21 cellular contexts compared by ENCODE assay signal in the genomic region with DNA sequence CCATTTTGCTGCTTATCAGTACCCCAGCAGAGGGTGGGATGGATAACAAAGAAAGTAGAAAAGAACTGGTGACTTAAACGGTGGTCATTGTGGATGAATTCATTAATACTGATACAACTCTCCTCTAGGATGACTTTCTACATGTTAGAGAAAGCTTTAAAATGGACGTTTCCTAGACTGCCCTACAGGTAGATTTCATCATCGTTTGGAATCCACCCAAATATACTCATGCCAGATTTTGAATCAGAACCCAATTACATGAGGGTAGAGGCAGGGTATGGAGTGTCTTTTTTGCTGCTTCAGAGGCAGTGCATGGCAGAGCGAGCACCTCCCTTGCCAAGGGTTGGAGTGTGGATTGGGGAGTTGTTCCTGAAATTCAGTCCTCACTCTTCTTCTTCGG. TPM values are rescaled to one million over a fixed set of nuclear protein-coding genes. Genes with fewer than 3 reads are reported as not detected.
DNase-seq lines count a peak whose midpoint lies in the region; ATAC-seq, FAIRE-seq and TF ChIP-seq lines count a peak whose summit lies in the region.
"Had no signal": no experiment of that assay in that cellular context is flagged by ENCODE, and none has a peak within 500 bp of the region (broad histone marks: within the 10 kb centered on the region; RNA-seq: fewer than 3 reads in every experiment).

No MANE protein-coding gene starts in this region.

- H3K4me3 ChIP-seq in GM23338 (no peak overlapping the region), K562 (no peak overlapping the region), epithelial cell of esophagus (ENCODE audit: low read length) (no peak overlapping the region), lower leg skin (ENCODE audit: low read depth, poor library complexity, severe bottlenecking) (no peak overlapping the region)
- H3K4me3 ChIP-seq: BLaER1 treated with 17β-estradiol and CSF1 and Interleukin-3, amounts not matched to agents 10 nM and 100 nM; GM23248 had no signal

- H3K27me3 ChIP-seq in GM23338 (ENCODE audit: insufficient read depth) (no peaks in the 10 kb centered on the region), K562 (ENCODE audit: control insufficient read depth in 2 of 2, insufficient read depth in 2 of 2, low read length in 2 of 2) (no peaks in the 10 kb centered on the region; a peak in 1 of 5 replicates)

- ATAC-seq in GM23338 (no peak), K562 (no peak), GM19463 (IDR thresholded peaks at IDR 0.05; ENCODE audit: unreplicated experiment) (no peak)
- ATAC-seq: CD8-positive, alpha-beta T cell had no signal

- DNase-seq in GM23338 (ENCODE audit: low spot score) (no peak), OCI-M1 (lab: John Stamatoyannopoulos, UW) (peak; percentile 6), K562 (ENCODE audit: extremely low read depth in 1 of 4, low spot score in 3 of 4) (no peak), epithelial cell of esophagus (ENCODE audit: low read depth) (peak; percentile 75), lower leg skin (ENCODE audit: low spot score in 2 of 2) (no peak)
- DNase-seq in activated naive CD4-positive, alpha-beta T cell treated with anti-CD3 and anti-CD28 coated beads for 36 hours, result no peak
- DNase-seq: CD8-positive, alpha-beta T cell; COR-L47; DMS153; DMS79; GDM1; GM23248; HCEC 1CT; HFFc6 had no signal

- H3K27ac Mint-ChIP-seq in GM23338, result no peak overlapping the region
- no peak overlapping the region for H3K27ac Mint-ChIP-seq in activated naive CD4-positive, alpha-beta T cell treated with anti-CD3 and anti-CD28 coated beads for 36 hours
- H3K27ac Mint-ChIP-seq: B cell; CD8-positive, alpha-beta T cell; HFFc6 had no signal

- H3K27ac ChIP-seq in GM23338 (ENCODE audit: low read depth), result no peak overlapping the region
- no peak overlapping the region for H3K27ac ChIP-seq in K562 (ENCODE audit: extremely low read depth, low read depth, low read length)
- H3K27ac ChIP-seq: BLaER1 treated with 17β-estradiol and CSF1 and Interleukin-3, amounts not matched to agents 10 nM and 100 nM; GM23248; HL-60 had no signal

- POLR2A ChIA-PET in K562 (lab: Yijun Ruan, JAX), result interaction anchor here (1.0 kb wide), 1 partner anchor 12 kb away, joined by 3 read pairs; no protein-coding TSS in a partner anchor

- in situ Hi-C loops in K562 (cut with MboI), result no loop called here

- intact Hi-C loops in K562 (cut with micrococcal nuclease), result no loop called here
- intact Hi-C loops in activated naive CD4-positive, alpha-beta T cell treated with anti-CD3 and anti-CD28 coated beads for 36 hours (cut with micrococcal nuclease), result no loop called here
- intact Hi-C loops in lower leg skin (cut with DNase I; ENCODE audit: low total_unique reads), result no loop called here

- H3K27me3 Mint-ChIP-seq in GM23338 (ENCODE audit: insufficient read depth, low read depth, poor library complexity), result no peaks in the 10 kb centered on the region
- H3K27me3 Mint-ChIP-seq in activated naive CD4-positive, alpha-beta T cell treated with anti-CD3 and anti-CD28 coated beads for 36 hours (ENCODE audit: low read depth), result peaks cover 6% of the 10 kb centered on the region

- no peaks in the 10 kb centered on the region for H3K4me1 ChIP-seq in GM23338 (ENCODE audit: insufficient read depth)
- peaks cover 0 to 3% of the 10 kb centered on the region in 2 experiments; a peak in 1 of 5 replicates for H3K4me1 ChIP-seq in K562 (replicated peaks in 1 of 2; ENCODE audit: control insufficient read depth in 2 of 2, insufficient read depth in 2 of 2, low read length in 2 of 2)
- H3K4me1 ChIP-seq: BLaER1 treated with 17β-estradiol and CSF1 and Interleukin-3, amounts not matched to agents 10 nM and 100 nM had no signal

- H3K9me3 ChIP-seq in K562 (replicated peaks; ENCODE audit: control insufficient read depth, insufficient read depth, low read depth, low read length), result no peaks in the 10 kb centered on the region

- H3K4me2 ChIP-seq in GM23338 (no peak overlapping the region), K562 (ENCODE audit: insufficient read depth, low read length) (no peak overlapping the region)
- H3K4me2 ChIP-seq: BLaER1 treated with 17β-estradiol and CSF1 and Interleukin-3, amounts not matched to agents 10 nM and 100 nM had no signal

- no peaks in the 10 kb centered on the region for H3K4me1 Mint-ChIP-seq in GM23338
- H3K4me1 Mint-ChIP-seq in activated naive CD4-positive, alpha-beta T cell treated with anti-CD3 and anti-CD28 coated beads for 36 hours (ENCODE audit: low read depth), result no peaks in the 10 kb centered on the region
- H3K4me1 Mint-ChIP-seq: B cell had no signal

- no peaks in the 10 kb centered on the region for H3K9me2 ChIP-seq in GM23338 (ENCODE audit: insufficient read depth)

- no peak overlapping the region for H3K4me3 Mint-ChIP-seq in GM23338
- H3K4me3 Mint-ChIP-seq in activated naive CD4-positive, alpha-beta T cell treated with anti-CD3 and anti-CD28 coated beads for 36 hours, result no peak overlapping the region
- H3K4me3 Mint-ChIP-seq: B cell; CD8-positive, alpha-beta T cell; HFFc6 had no signal

- no peaks in the 10 kb centered on the region for H3K9me1 ChIP-seq in K562 (ENCODE audit: control insufficient read depth, insufficient read depth, low read length)

- BruUV-seq in K562 (replicated peaks; lab: Mats Ljungman, UMichigan), result no TSS peak

- no peak overlapping the region for H3K9ac ChIP-seq in K562 (ENCODE audit: insufficient read depth in 1 of 2, low read depth in 2 of 2, low read length in 2 of 2)
- H3K9ac ChIP-seq: BLaER1 treated with 17β-estradiol and CSF1 and Interleukin-3, amounts not matched to agents 10 nM and 100 nM; GM23248 had no signal

- WGBS in K562 (ENCODE audit: insufficient coverage, low coverage, missing lambda C conversion rate), result 42% methylated on average over 5 of the region's 5 CpGs
- WGBS in lower leg skin, 2 donors, result 62% methylated on average over 5 of the region's 5 CpGs

- H3K36me3 ChIP-seq in GM23338 (ENCODE audit: insufficient read depth), result no peaks in the 10 kb centered on the region
- H3K36me3 ChIP-seq in K562 (ENCODE audit: control insufficient read depth, insufficient read depth, low read length), result no peaks in the 10 kb centered on the region
- H3K36me3 ChIP-seq: BLaER1 treated with 17β-estradiol and CSF1 and Interleukin-3, amounts not matched to agents 10 nM and 100 nM had no signal

- no peaks in the 10 kb centered on the region; the same call in 2 of the 3 replicates for H3K9me3 Mint-ChIP-seq in GM23338
- H3K9me3 Mint-ChIP-seq in activated naive CD4-positive, alpha-beta T cell treated with anti-CD3 and anti-CD28 coated beads for 36 hours, result no peaks in the 10 kb centered on the region
- H3K9me3 Mint-ChIP-seq: CD8-positive, alpha-beta T cell had no signal

- no peak for TF ChIP-seq POLR2A in K562 (conservative IDR thresholded peaks at IDR 0.05)
- no peak for TF ChIP-seq POLR2A in lower leg skin (IDR thresholded peaks at IDR 0.05)

- H4K20me1 ChIP-seq in GM23338 (replicated peaks; ENCODE audit: insufficient read depth) (no peaks in the 10 kb centered on the region), K562 (replicated peaks; ENCODE audit: control insufficient read depth, insufficient read depth, low read length) (no peaks in the 10 kb centered on the region)
- H4K20me1 ChIP-seq: BLaER1 treated with 17β-estradiol and CSF1 and Interleukin-3, amounts not matched to agents 10 nM and 100 nM had no signal

- no peak for TF ChIP-seq EP300 in K562 (IDR thresholded peaks at IDR 0.05; ENCODE audit: low read length)

- no peak for FAIRE-seq in K562 (lab: Jason Lieb, UNC)
- FAIRE-seq: GM12892, GM18507, H54 had no signal

- CTCF ChIA-PET in K562 (lab: Yijun Ruan, JAX; ENCODE audit: low intra/inter-chr PET ratio), result no interaction called here
- CTCF ChIA-PET in activated naive CD4-positive, alpha-beta T cell treated with anti-CD3 and anti-CD28 coated beads for 36 hours (lab: Charles Lee), result no interaction called here

- no peak for TF ChIP-seq RAD21 in K562 (CRISPR knock-in tag; conservative IDR thresholded peaks at IDR 0.05 in 1 of 2, IDR thresholded peaks at IDR 0.05 in 1 of 2)

- H3K36me3 Mint-ChIP-seq in GM23338 (ENCODE audit: low read depth), result no peaks in the 10 kb centered on the region
- H3K36me3 Mint-ChIP-seq in activated naive CD4-positive, alpha-beta T cell treated with anti-CD3 and anti-CD28 coated beads for 36 hours (ENCODE audit: low read depth), result no peaks in the 10 kb centered on the region
- H3K36me3 Mint-ChIP-seq: CD8-positive, alpha-beta T cell had no signal

- H2AFZ ChIP-seq in GM23338, result peak overlapping the region; percentile 74
- no peak overlapping the region; the same call in 1 of the 2 replicates for H2AFZ ChIP-seq in K562 (ENCODE audit: low read depth, low read length)
- H2AFZ ChIP-seq: GM23248 had no signal

- no peak for TF ChIP-seq CTCF in GM23338 (conservative IDR thresholded peaks at IDR 0.05; ENCODE audit: low read depth in 2 of 2)
- no peak for TF ChIP-seq CTCF in K562 (IDR thresholded peaks at IDR 0.05 in 2 of 3, conservative IDR thresholded peaks at IDR 0.05 in 1 of 3; ENCODE audit: insufficient read depth in 2 of 3, low read depth in 1 of 3, low read length in 3 of 3)
- no peak for TF ChIP-seq CTCF in epithelial cell of esophagus (IDR thresholded peaks at IDR 0.05; ENCODE audit: insufficient read depth, low read depth, low read length, missing control alignments)
- no peak for TF ChIP-seq CTCF in lower leg skin (IDR thresholded peaks at IDR 0.05)

- no peaks in the 10 kb centered on the region for H3F3A ChIP-seq in GM23338 (replicated peaks; ENCODE audit: low read depth)

- no peaks in the 10 kb centered on the region for H3K79me2 ChIP-seq in GM23338 (replicated peaks; ENCODE audit: insufficient read depth)
- no peaks in the 10 kb centered on the region for H3K79me2 ChIP-seq in K562 (ENCODE audit: control insufficient read depth, insufficient read depth, low read length)

RNA-seq across cellular contexts. Expression of a gene that starts 13.3 kb away (rescaled TPM):
- total RNA-seq in GM23338 (2014; rRNA removed; shearing (Covaris generic)), result 4.8 and 5.3 TPM in 2 replicates
- polyA plus RNA-seq in GM23338 (2016; fragmentation: Nextera tagmentation; extraction: Ambion mirVana), result 1.3 and 2.0 TPM in 2 replicates
- total RNA-seq in K562 (2011; cell fraction: chromatin; rRNA removed; ENCODE audit: low replicate concordance), result 163 and 271 TPM in 2 replicates
- total RNA-seq in K562 (2011; cell fraction: nucleolus; rRNA removed), result 73.4 and 76.1 TPM in 2 replicates
- 102 and 117 TPM in 2 replicates for total RNA-seq in K562 (2011; cell fraction: nucleoplasm; rRNA removed)
- total RNA-seq in K562 (2014; rRNA removed), result 39.1 and 50.5 TPM in 2 replicates
- total RNA-seq in K562 (2014; rRNA removed; fragmentation: Illumina TruSeq; extraction: Trizol), result 75.4 and 103 TPM in 2 replicates
- total RNA-seq in K562 (2015; rRNA removed; fragmentation: Illumina TruSeq; extraction: Trizol), result 60.3 and 61.8 TPM in 2 replicates
- 68.1 and 83.8 TPM in 2 replicates for total RNA-seq in K562 (2021)
- polyA plus RNA-seq in K562 (2011; rRNA removed), result 51.7 and 79.1 TPM in 2 replicates
- polyA plus RNA-seq in K562 (2011; cell fraction: cytosol; rRNA removed), result 10.2 and 18.4 TPM in 2 replicates
- 42.2 and 47.3 TPM in 2 replicates for polyA plus RNA-seq in K562 (2011; cell fraction: nucleus; rRNA removed)
- polyA plus RNA-seq in K562 (2012), result 69.7 and 118 TPM in 2 replicates
- polyA plus RNA-seq in K562 (2014; fragmentation: Illumina TruSeq; extraction: Trizol), result 62.5 and 71.0 TPM in 2 replicates
- polyA plus RNA-seq in K562 (2014; fragmentation: Nextera tagmentation; extraction: Ambion mirVana), result 10 to 100 TPM; 10.1 to 26.6 TPM
- polyA plus RNA-seq in K562 (2014; rRNA removed), result 34.8 and 37.4 TPM in 2 replicates
- 139 and 146 TPM in 2 replicates for polyA minus RNA-seq in K562 (2011; rRNA and poly(A)+ RNA removed)
- 33.9 and 51.2 TPM in 2 replicates for polyA minus RNA-seq in K562 (2011; cell fraction: cytosol; rRNA and poly(A)+ RNA removed)
- polyA minus RNA-seq in K562 (2011; cell fraction: nucleus; rRNA and poly(A)+ RNA removed), result 92.2 and 147 TPM in 2 replicates
- total RNA-seq in activated naive CD4-positive, alpha-beta T cell treated with anti-CD3 and anti-CD28 coated beads for 36 hours, result under 1 TPM; 0.50 to 0.79 TPM
- 10 to 100 TPM; 14.4 to 25.2 (median 19.6) TPM for total RNA-seq in lower leg skin

Comparison
In these comparisons a context has a peak if more than half of its experiments do, and no peak if none do; other contexts are left out.
1. DNase-seq: peak in OCI-M1 (single experiment) and epithelial cell of esophagus (single experiment); none in GM23338 (single experiment), K562 (0 of 4), activated naive CD4-positive, alpha-beta T cell treated with anti-CD3 and anti-CD28 coated beads for 36 hours (single experiment) and lower leg skin (0 of 2).